In genomic region chr7:100673942-100674431, GRCh38 we compare ENCODE assay signal across 9 cellular contexts. TPM values are rescaled to one million over a fixed set of nuclear protein-coding genes. Genes with fewer than 3 reads are reported as not detected.
DNase-seq lines count a peak whose midpoint lies in the region; TF ChIP-seq lines count a peak whose summit lies in the region.
"Had no signal": no experiment of that assay in that cellular context is flagged by ENCODE, and none has a peak within 500 bp of the region (broad histone marks: within the 10 kb centered on the region; RNA-seq: fewer than 3 reads in every experiment).

No MANE protein-coding gene starts in this region.

- H3K9me3 Mint-ChIP-seq in activated naive CD4-positive, alpha-beta T cell treated with anti-CD3 and anti-CD28 coated beads for 36 hours: no peaks in the 10 kb centered on the region
- H3K9me3 Mint-ChIP-seq in glutamatergic neuron (ENCODE audit: unreplicated experiment): peaks cover 4% of the 10 kb centered on the region

- under 1% methylated on average over 35 of the region's 35 CpGs for WGBS in prostate gland

- no peak for TF ChIP-seq CTCF in NB4 (IDR thresholded peaks at IDR 0.05; ENCODE audit: low read depth, low read length)
- TF ChIP-seq CTCF in glutamatergic neuron (IDR thresholded peaks at IDR 0.05; ENCODE audit: partially characterized antibody, unreplicated experiment): no peak
- no peak for TF ChIP-seq CTCF in prostate gland (IDR thresholded peaks at IDR 0.05)

- H3K9me3 ChIP-seq in prostate gland: no peaks in the 10 kb centered on the region

- peak overlapping the region; percentile 93 for H3K27ac Mint-ChIP-seq in activated naive CD4-positive, alpha-beta T cell treated with anti-CD3 and anti-CD28 coated beads for 36 hours
- H3K27ac Mint-ChIP-seq in glutamatergic neuron (ENCODE audit: unreplicated experiment): peak overlapping the region; percentile 38

- CTCF ChIA-PET in activated naive CD4-positive, alpha-beta T cell treated with anti-CD3 and anti-CD28 coated beads for 36 hours (lab: Charles Lee): no interaction called here

- peaks cover 9% of the 10 kb centered on the region for H3K4me1 ChIP-seq in prostate gland (replicated peaks)

- intact Hi-C loops in activated naive CD4-positive, alpha-beta T cell treated with anti-CD3 and anti-CD28 coated beads for 36 hours (cut with micrococcal nuclease): loop anchor here (1.0 to 2.0 kb wide), 4 partner anchors 8 to 246 kb away; partner anchors contain the start of genes MOSPD3 and ZCWPW1
- intact Hi-C loops in prostate gland (cut with DNase I): loop anchor here (2.0 to 10.0 kb wide), 2 partner anchors 61 to 199 kb away; partner anchors contain the start of genes MOSPD3 and TSC22D4

- peaks cover 5 to 10% of the 10 kb centered on the region in 2 donors for H3K36me3 ChIP-seq in prostate gland

- peak overlapping the region; percentile 81 for H3K4me3 ChIP-seq in NB4 (ENCODE audit: low read depth, low read length)
- peak overlapping the region; percentile 98 to 99 for H3K4me3 ChIP-seq in prostate gland

- DNase-seq in stimulated activated CD4-positive, alpha-beta T cell treated with anti-CD3 and anti-CD28 coated beads, Interleukin-12 subunit alpha, Interleukin-12 subunit beta, amount 100 ng/mL, for 4 hours: peak; percentile 39
- no peak for DNase-seq in stimulated activated CD4-positive, alpha-beta T cell treated with anti-CD3 and anti-CD28 coated beads, Interleukin-1b, Interleukin-23, amount 100 ng/mL, for 48 hours
- DNase-seq in NB4 (ENCODE audit: low read depth): peak; percentile 87
- DNase-seq in activated naive CD4-positive, alpha-beta T cell treated with anti-CD3 and anti-CD28 coated beads for 36 hours: peak; percentile 48
- DNase-seq in glutamatergic neuron: peak; percentile 36
- no peak for DNase-seq in prostate gland (ENCODE audit: low spot score)
- DNase-seq in hepatic stellate cell (ENCODE audit: low spot score): no peak
- DNase-seq in dedifferentiated amniotic fluid mesenchymal stem cell (ENCODE audit: extremely low spot score): no peak

- peaks cover 15% of the 10 kb centered on the region for H3K36me3 Mint-ChIP-seq in activated naive CD4-positive, alpha-beta T cell treated with anti-CD3 and anti-CD28 coated beads for 36 hours (ENCODE audit: low read depth)
- H3K36me3 Mint-ChIP-seq in glutamatergic neuron (ENCODE audit: unreplicated experiment): no peaks in the 10 kb centered on the region

- H3K27me3 ChIP-seq in prostate gland (replicated peaks; ENCODE audit: insufficient read depth): no peaks in the 10 kb centered on the region

- no peaks in the 10 kb centered on the region for H3K27me3 Mint-ChIP-seq in activated naive CD4-positive, alpha-beta T cell treated with anti-CD3 and anti-CD28 coated beads for 36 hours (ENCODE audit: low read depth)
- peaks cover 8% of the 10 kb centered on the region for H3K27me3 Mint-ChIP-seq in glutamatergic neuron (ENCODE audit: unreplicated experiment)

- H3K4me3 Mint-ChIP-seq in activated naive CD4-positive, alpha-beta T cell treated with anti-CD3 and anti-CD28 coated beads for 36 hours: peak overlapping the region; percentile 97
- H3K4me3 Mint-ChIP-seq in glutamatergic neuron (ENCODE audit: unreplicated experiment): peak overlapping the region; percentile 94

- no peak for TF ChIP-seq POLR2A in NB4 (IDR thresholded peaks at IDR 0.05; ENCODE audit: extremely low read depth, insufficient read length)
- TF ChIP-seq POLR2A in prostate gland (IDR thresholded peaks at IDR 0.05): no peak

- peaks cover 18% of the 10 kb centered on the region for H3K4me1 Mint-ChIP-seq in activated naive CD4-positive, alpha-beta T cell treated with anti-CD3 and anti-CD28 coated beads for 36 hours (ENCODE audit: low read depth)
- H3K4me1 Mint-ChIP-seq in glutamatergic neuron (ENCODE audit: low read depth, unreplicated experiment): peaks cover 2% of the 10 kb centered on the region

- peak overlapping the region; percentile 99 for H3K27ac ChIP-seq in prostate gland

RNA-seq across cellular contexts. Expression of gene GNB2, which starts 0.4 kb away (rescaled TPM):
- total RNA-seq in activated naive CD4-positive, alpha-beta T cell treated with anti-CD3 and anti-CD28 coated beads for 36 hours: 100 to 1,000 TPM; 221 TPM
- 275 TPM for total RNA-seq in glutamatergic neuron (ENCODE audit: unreplicated experiment)
- total RNA-seq in prostate gland: 100 to 1,000 TPM; 376 to 417 TPM

RNA-seq across cellular contexts. Expression of gene ACTL6B, which starts 17.7 kb away (rescaled TPM):
- total RNA-seq in activated naive CD4-positive, alpha-beta T cell treated with anti-CD3 and anti-CD28 coated beads for 36 hours: not detected
- total RNA-seq in glutamatergic neuron (ENCODE audit: unreplicated experiment): 95.2 TPM
- 1 to 10 TPM in 1 of 2 donors, not detected in 1; 2.4 TPM for total RNA-seq in prostate gland
- total RNA-seq: glomerular endothelial cell had no signal

RNA-seq across cellular contexts. Expression of gene GIGYF1, which starts 20.1 kb away (rescaled TPM):
- total RNA-seq in activated naive CD4-positive, alpha-beta T cell treated with anti-CD3 and anti-CD28 coated beads for 36 hours: 10 to 100 TPM; 32.8 to 37.8 TPM
- 79.6 TPM for total RNA-seq in glutamatergic neuron (ENCODE audit: unreplicated experiment)
- total RNA-seq in prostate gland: 10 to 100 TPM; 37.0 to 82.2 TPM

RNA-seq across cellular contexts. Expression of gene POP7, which starts 31.9 kb away (rescaled TPM):
- 10 to 100 TPM; 23.2 to 29.6 TPM for total RNA-seq in activated naive CD4-positive, alpha-beta T cell treated with anti-CD3 and anti-CD28 coated beads for 36 hours
- total RNA-seq in glutamatergic neuron (ENCODE audit: unreplicated experiment) (35.8 TPM), prostate gland (10 to 100 TPM; 41.4 to 45.2 TPM)

RNA-seq across cellular contexts. Expression of gene TFR2, which starts 32.6 kb away (rescaled TPM):
- 1 to 10 TPM; 4.2 to 5.1 TPM for total RNA-seq in activated naive CD4-positive, alpha-beta T cell treated with anti-CD3 and anti-CD28 coated beads for 36 hours
- total RNA-seq in glutamatergic neuron (ENCODE audit: unreplicated experiment): 5.1 TPM
- total RNA-seq in prostate gland: 1 to 10 TPM in 1 of 2 donors, under 1 TPM in 1; 0.59 to 2.3 TPM

Comparison
In these comparisons a context has a peak if more than half of its experiments do, and no peak if none do; other contexts are left out.
1. DNase-seq: peak in stimulated activated CD4-positive, alpha-beta T cell treated with anti-CD3 and anti-CD28 coated beads, Interleukin-12 subunit alpha, Interleukin-12 subunit beta, amount 100 ng/mL, for 4 hours (single experiment), NB4 (single experiment), activated naive CD4-positive, alpha-beta T cell treated with anti-CD3 and anti-CD28 coated beads for 36 hours (single experiment) and glutamatergic neuron (single experiment); none in stimulated activated CD4-positive, alpha-beta T cell treated with anti-CD3 and anti-CD28 coated beads, Interleukin-1b, Interleukin-23, amount 100 ng/mL, for 48 hours (single experiment), prostate gland (single experiment), hepatic stellate cell (single experiment) and dedifferentiated amniotic fluid mesenchymal stem cell (single experiment).
2. RNA of gene ACTL6B, which starts 17.7 kb away (total RNA-seq): 95.2 TPM in glutamatergic neuron (single experiment); 2.4 TPM in prostate gland and not detected in activated naive CD4-positive, alpha-beta T cell treated with anti-CD3 and anti-CD28 coated beads for 36 hours; every median in the first group is over 10 times any median in the second.